Comparison of ENCODE assay signal across 8 cellular contexts in the genomic region with DNA sequence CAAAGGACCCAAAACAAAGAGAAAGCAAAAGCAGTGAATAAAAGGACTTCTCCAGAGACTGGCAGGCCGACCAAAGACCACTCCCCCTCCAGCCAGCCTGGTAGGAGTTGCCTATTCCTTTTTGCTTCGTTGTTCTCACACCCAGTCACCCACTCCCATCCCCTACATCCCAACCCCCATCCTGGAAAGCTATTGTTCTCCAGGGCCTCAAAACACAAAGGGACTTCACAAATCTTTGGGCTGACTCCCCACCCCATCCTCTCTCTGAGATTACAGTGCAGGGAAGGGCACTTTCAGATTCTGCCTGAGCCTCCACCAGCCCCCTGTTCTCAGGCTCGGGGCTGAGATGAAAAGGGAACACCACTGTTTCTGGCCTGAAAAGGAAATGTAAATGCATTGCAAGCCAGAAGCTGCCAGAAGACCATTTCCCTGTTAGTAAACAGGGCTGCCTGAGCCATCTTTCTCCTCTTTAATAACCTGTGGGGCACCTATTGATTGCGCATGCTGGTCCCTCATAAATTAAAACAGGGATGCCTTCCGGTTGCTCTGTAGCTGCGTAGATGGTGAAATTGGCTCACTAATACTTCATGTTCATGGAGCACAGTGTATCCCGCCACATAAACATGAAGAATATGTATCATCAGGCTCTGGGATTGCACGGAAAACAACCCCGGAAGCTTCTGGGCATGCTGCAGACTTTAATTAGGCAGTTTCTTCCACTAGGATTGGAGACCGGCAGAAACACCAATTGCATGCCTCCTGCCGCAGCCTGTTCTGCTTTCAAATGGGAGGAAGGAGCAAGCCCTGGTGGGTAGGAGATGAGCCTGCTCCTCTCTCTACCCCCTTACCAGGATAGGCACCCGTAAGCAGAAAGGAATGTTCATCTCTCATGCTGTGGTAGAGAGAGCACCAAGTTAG.
DNase-seq lines count a peak whose midpoint lies in the region; ATAC-seq and TF ChIP-seq lines count a peak whose summit lies in the region.

No MANE protein-coding gene starts in this region.

- H3K27me3 ChIP-seq in BLaER1 treated with 17β-estradiol and CSF1 and Interleukin-3, amounts not matched to agents 10 nM and 100 nM = peaks cover 0 to 3% (median 0%) of the 10 kb centered on the region in 11 experiments; a peak in 1 of 22 replicates
- H3K27me3 ChIP-seq in stomach = no peaks in the 10 kb centered on the region

- no peaks in the 10 kb centered on the region for H3K36me3 ChIP-seq in BLaER1 treated with 17β-estradiol and CSF1 and Interleukin-3, amounts not matched to agents 10 nM and 100 nM
- H3K36me3 ChIP-seq in stomach = no peaks in the 10 kb centered on the region

- peak overlapping the region; percentile 25 to 69 (median 58); a peak in 20 of 22 replicates for H3K9ac ChIP-seq in BLaER1 treated with 17β-estradiol and CSF1 and Interleukin-3, amounts not matched to agents 10 nM and 100 nM

- intact Hi-C loops in stomach (cut with DNase I; ENCODE audit: low total_unique reads) = no loop called here

- 16 to 41% (median 40%) methylated on average over 12 of the region's 12 CpGs for WGBS in stomach, 5 donors

- H3K27ac ChIP-seq in BLaER1 treated with 17β-estradiol and CSF1 and Interleukin-3, amounts not matched to agents 10 nM and 100 nM = peak overlapping the region in 10 of 11 experiments; percentile 22 to 69 (median 56); a peak in 20 of 22 replicates
- peak overlapping the region; percentile 62 to 88 (median 75) for H3K27ac ChIP-seq in stomach

- peak overlapping the region in 4 of 10 experiments; percentile 8 to 45 (median 27); a peak in 8 of 20 replicates for H3K4me3 ChIP-seq in BLaER1 treated with 17β-estradiol and CSF1 and Interleukin-3, amounts not matched to agents 10 nM and 100 nM
- peak overlapping the region; percentile 12 to 29 (median 22) for H3K4me3 ChIP-seq in stomach

- no peak for TF ChIP-seq CTCF in stomach (IDR thresholded peaks at IDR 0.05)

- no peak for TF ChIP-seq POLR2A in stomach (IDR thresholded peaks at IDR 0.05)

- peak; percentile 53 for DNase-seq in amniotic stem cell (lab: John Stamatoyannopoulos, UW)
- DNase-seq in islet precursor cell = peak; percentile 92
- DNase-seq in stomach = no peak
- no peak for DNase-seq in ureter (ENCODE audit: low spot score)
- no peak for DNase-seq in NCI-H82 treated with DMSO at 0.1 percent for 48 hours (lab: John Stamatoyannopoulos, UW; ENCODE audit: unreplicated experiment)
- no peak for DNase-seq in DMS114 treated with DMSO at 0.1 percent for 48 hours (lab: John Stamatoyannopoulos, UW; ENCODE audit: unreplicated experiment)

- no peak for TF ChIP-seq EP300 in stomach (IDR thresholded peaks at IDR 0.05)

- ATAC-seq in HG03354 (IDR thresholded peaks at IDR 0.05; ENCODE audit: poor library complexity, severe bottlenecking, unreplicated experiment) = peak; percentile 41

- H4K20me1 ChIP-seq in BLaER1 treated with 17β-estradiol and CSF1 and Interleukin-3, amounts not matched to agents 10 nM and 100 nM = no peaks in the 10 kb centered on the region

- H3K9me3 ChIP-seq in BLaER1 treated with 17β-estradiol and CSF1 and Interleukin-3, amounts not matched to agents 10 nM and 100 nM (replicated peaks in 1 of 11) = peaks cover 9 to 19% (median 16%) of the 10 kb centered on the region in 11 experiments; a peak in 19 of 22 replicates
- H3K9me3 ChIP-seq in stomach = no peaks in the 10 kb centered on the region

- peaks cover 21 to 53% (median 44%) of the 10 kb centered on the region in 10 experiments for H3K4me1 ChIP-seq in BLaER1 treated with 17β-estradiol and CSF1 and Interleukin-3, amounts not matched to agents 10 nM and 100 nM
- H3K4me1 ChIP-seq in stomach = peaks cover 18 to 69% (median 40%) of the 10 kb centered on the region in 4 donors

- H3K4me2 ChIP-seq in BLaER1 treated with 17β-estradiol and CSF1 and Interleukin-3, amounts not matched to agents 10 nM and 100 nM = peak overlapping the region; percentile 55 to 92 (median 76)

Comparison
In these comparisons a context has a peak if more than half of its experiments do, and no peak if none do; other contexts are left out.
1. DNase-seq: peak in amniotic stem cell (single experiment) and islet precursor cell (single experiment); none in stomach (single experiment), ureter (single experiment), NCI-H82 treated with DMSO at 0.1 percent for 48 hours (single experiment) and DMS114 treated with DMSO at 0.1 percent for 48 hours (single experiment).